In the genomic region with DNA sequence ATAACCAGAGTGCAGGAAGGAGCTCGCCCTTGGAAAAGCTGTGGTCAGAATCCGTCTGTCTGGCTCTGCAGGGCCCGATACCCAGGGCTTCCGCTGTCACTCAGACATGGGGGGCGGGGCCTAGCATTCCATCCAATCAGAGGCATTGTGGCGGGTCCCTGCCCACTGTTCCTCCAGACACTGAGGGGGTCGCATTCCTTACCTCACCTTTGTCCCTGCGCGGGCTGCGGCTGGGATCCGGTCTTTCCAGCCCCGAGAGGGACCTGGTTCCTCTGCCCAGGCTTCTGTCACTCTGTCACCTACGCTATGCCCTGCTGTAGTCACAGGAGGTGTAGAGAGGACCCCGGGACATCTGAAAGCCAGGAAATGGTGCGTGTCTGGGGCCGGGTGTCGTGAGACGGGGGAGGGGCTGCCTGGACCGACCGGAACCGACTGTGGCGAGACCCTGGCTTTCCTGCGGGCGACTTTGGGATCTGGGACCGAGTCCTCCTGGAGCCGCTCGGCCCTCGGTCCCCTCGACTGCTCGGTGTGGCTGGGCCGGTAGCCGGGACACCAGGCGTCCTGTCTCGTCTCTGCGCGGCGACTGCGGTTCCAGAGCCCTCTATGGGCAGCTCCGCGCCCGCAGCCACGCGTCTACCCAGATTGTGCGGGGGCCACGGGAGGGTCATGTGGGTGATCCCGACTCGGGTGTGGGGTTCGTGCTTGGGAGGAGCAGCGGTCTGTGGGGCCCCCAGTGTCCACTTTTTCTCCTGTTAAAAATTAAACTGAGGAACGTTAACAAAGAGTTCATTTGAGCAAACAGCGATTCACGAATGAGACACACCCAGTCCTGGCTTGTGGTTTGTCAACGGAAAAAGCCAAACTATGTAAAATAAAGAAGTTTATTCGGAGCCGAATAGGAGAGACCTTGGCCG, we compare ENCODE assay signal across 1 cellular context.
TF ChIP-seq lines count a peak whose summit lies in the region.

A gene (plus strand): TSS at position 165 of the 914 bp plus-strand sequence. CDS start 142 bp downstream, at position 307.

TF ChIP-seq in HepG2, 621 proteins besides CTCF, POLR2A, EP300 and RAD21 (continued from another document and continues in another):
- TF ChIP-seq, protein P1, sequence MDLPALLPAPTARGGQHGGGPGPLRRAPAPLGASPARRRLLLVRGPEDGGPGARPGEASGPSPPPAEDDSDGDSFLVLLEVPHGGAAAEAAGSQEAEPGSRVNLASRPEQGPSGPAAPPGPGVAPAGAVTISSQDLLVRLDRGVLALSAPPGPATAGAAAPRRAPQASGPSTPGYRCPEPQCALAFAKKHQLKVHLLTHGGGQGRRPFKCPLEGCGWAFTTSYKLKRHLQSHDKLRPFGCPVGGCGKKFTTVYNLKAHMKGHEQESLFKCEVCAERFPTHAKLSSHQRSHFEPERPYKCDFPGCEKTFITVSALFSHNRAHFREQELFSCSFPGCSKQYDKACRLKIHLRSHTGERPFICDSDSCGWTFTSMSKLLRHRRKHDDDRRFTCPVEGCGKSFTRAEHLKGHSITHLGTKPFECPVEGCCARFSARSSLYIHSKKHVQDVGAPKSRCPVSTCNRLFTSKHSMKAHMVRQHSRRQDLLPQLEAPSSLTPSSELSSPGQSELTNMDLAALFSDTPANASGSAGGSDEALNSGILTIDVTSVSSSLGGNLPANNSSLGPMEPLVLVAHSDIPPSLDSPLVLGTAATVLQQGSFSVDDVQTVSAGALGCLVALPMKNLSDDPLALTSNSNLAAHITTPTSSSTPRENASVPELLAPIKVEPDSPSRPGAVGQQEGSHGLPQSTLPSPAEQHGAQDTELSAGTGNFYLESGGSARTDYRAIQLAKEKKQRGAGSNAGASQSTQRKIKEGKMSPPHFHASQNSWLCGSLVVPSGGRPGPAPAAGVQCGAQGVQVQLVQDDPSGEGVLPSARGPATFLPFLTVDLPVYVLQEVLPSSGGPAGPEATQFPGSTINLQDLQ (CRISPR knock-in tag; IDR thresholded peaks at IDR 0.05): 0 out of 2 replicates have a peak, but pooled peaks have one; percentile 37
- no peak for TF ChIP-seq NCOA1 (CRISPR knock-in tag; IDR thresholded peaks at IDR 0.05)
- peak; percentile 57; the same call in 1 of the 2 replicates for TF ChIP-seq SPEN (CRISPR knock-in tag; IDR thresholded peaks at IDR 0.05; ENCODE audit: low read depth)
- TF ChIP-seq ZSCAN20 (CRISPR knock-in tag; IDR thresholded peaks at IDR 0.05; ENCODE audit: borderline replicate concordance): no peak; the same call in none of the 2 replicates
- TF ChIP-seq, protein P2, sequence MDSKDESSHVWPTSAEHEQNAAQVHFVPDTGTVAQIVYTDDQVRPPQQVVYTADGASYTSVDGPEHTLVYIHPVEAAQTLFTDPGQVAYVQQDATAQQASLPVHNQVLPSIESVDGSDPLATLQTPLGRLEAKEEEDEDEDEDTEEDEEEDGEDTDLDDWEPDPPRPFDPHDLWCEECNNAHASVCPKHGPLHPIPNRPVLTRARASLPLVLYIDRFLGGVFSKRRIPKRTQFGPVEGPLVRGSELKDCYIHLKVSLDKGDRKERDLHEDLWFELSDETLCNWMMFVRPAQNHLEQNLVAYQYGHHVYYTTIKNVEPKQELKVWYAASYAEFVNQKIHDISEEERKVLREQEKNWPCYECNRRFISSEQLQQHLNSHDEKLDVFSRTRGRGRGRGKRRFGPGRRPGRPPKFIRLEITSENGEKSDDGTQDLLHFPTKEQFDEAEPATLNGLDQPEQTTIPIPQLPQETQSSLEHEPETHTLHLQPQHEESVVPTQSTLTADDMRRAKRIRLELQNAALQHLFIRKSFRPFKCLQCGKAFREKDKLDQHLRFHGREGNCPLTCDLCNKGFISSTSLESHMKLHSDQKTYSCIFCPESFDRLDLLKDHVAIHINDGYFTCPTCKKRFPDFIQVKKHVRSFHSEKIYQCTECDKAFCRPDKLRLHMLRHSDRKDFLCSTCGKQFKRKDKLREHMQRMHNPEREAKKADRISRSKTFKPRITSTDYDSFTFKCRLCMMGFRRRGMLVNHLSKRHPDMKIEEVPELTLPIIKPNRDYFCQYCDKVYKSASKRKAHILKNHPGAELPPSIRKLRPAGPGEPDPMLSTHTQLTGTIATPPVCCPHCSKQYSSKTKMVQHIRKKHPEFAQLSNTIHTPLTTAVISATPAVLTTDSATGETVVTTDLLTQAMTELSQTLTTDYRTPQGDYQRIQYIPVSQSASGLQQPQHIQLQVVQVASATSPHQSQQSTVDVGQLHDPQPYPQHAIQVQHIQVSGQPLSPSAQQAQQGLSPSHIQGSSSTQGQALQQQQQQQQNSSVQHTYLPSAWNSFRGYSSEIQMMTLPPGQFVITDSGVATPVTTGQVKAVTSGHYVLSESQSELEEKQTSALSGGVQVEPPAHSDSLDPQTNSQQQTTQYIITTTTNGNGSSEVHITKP (CRISPR knock-in tag; IDR thresholded peaks at IDR 0.05; ENCODE audit: low read depth): no peak
- TF ChIP-seq, protein P3, sequence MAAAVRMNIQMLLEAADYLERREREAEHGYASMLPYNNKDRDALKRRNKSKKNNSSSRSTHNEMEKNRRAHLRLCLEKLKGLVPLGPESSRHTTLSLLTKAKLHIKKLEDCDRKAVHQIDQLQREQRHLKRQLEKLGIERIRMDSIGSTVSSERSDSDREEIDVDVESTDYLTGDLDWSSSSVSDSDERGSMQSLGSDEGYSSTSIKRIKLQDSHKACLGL (CRISPR knock-in tag; IDR thresholded peaks at IDR 0.05): peak; percentile 79; the same call in 1 of the 2 replicates
- no peak for TF ChIP-seq TBX3 (IDR thresholded peaks at IDR 0.05; ENCODE audit: borderline replicate concordance)
- TF ChIP-seq PTBP1 (IDR thresholded peaks at IDR 0.05; ENCODE audit: low read depth, low read length, poor library complexity, severe bottlenecking): no peak
- TF ChIP-seq, protein P4, sequence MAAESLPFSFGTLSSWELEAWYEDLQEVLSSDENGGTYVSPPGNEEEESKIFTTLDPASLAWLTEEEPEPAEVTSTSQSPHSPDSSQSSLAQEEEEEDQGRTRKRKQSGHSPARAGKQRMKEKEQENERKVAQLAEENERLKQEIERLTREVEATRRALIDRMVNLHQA (CRISPR knock-in tag; IDR thresholded peaks at IDR 0.05): no peak
- peak; percentile 71 for TF ChIP-seq SP4 (CRISPR knock-in tag; IDR thresholded peaks at IDR 0.05)
- 0 out of 2 replicates have a peak, but pooled peaks have one; percentile 34 for TF ChIP-seq STAT5B (CRISPR knock-in tag; IDR thresholded peaks at IDR 0.05)
- TF ChIP-seq ZNF850 (CRISPR knock-in tag; conservative IDR thresholded peaks at IDR 0.05): no peak; the same call in 1 of the 2 replicates
- TF ChIP-seq JUNB (CRISPR knock-in tag; IDR thresholded peaks at IDR 0.05; ENCODE audit: borderline replicate concordance): no peak
- 0 out of 2 replicates have a peak, but pooled peaks have one; percentile 39 for TF ChIP-seq ZNF451 (CRISPR knock-in tag; IDR thresholded peaks at IDR 0.05)
- peak; percentile 83 for TF ChIP-seq POLR2AphosphoS5 (IDR thresholded peaks at IDR 0.05; ENCODE audit: low read depth, low read length)
- TF ChIP-seq KMT2A (CRISPR knock-in tag; IDR thresholded peaks at IDR 0.05): peak; percentile 56; the same call in 1 of the 2 replicates
- TF ChIP-seq ZNF790 (CRISPR knock-in tag; IDR thresholded peaks at IDR 0.05; ENCODE audit: borderline replicate concordance): no peak
- TF ChIP-seq SUZ12 (IDR thresholded peaks at IDR 0.05; ENCODE audit: low read depth, low read length): no peak
- TF ChIP-seq ZNF326 (CRISPR knock-in tag; IDR thresholded peaks at IDR 0.05; ENCODE audit: borderline replicate concordance): no peak
- TF ChIP-seq MTA3 (CRISPR knock-in tag; IDR thresholded peaks at IDR 0.05): no peak
- TF ChIP-seq, protein P5, sequence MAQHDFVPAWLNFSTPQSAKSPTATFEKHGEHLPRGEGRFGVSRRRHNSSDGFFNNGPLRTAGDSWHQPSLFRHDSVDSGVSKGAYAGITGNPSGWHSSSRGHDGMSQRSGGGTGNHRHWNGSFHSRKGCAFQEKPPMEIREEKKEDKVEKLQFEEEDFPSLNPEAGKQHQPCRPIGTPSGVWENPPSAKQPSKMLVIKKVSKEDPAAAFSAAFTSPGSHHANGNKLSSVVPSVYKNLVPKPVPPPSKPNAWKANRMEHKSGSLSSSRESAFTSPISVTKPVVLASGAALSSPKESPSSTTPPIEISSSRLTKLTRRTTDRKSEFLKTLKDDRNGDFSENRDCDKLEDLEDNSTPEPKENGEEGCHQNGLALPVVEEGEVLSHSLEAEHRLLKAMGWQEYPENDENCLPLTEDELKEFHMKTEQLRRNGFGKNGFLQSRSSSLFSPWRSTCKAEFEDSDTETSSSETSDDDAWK (CRISPR knock-in tag; IDR thresholded peaks at IDR 0.05): no peak
- no peak; the same call in none of the 2 replicates for TF ChIP-seq NFKBIZ (CRISPR knock-in tag; IDR thresholded peaks at IDR 0.05)
- 0 out of 2 replicates have a peak, but pooled peaks have one; percentile 66 for TF ChIP-seq ZNF101 (CRISPR knock-in tag; IDR thresholded peaks at IDR 0.05; ENCODE audit: borderline replicate concordance, low read depth)
- no peak for TF ChIP-seq ISX (CRISPR knock-in tag; conservative IDR thresholded peaks at IDR 0.05)
- TF ChIP-seq ZNF768 (CRISPR knock-in tag; IDR thresholded peaks at IDR 0.05): peak; percentile 62; the same call in 1 of the 2 replicates
- peak; percentile 74; the same call in 1 of the 2 replicates for TF ChIP-seq DNMT3B (CRISPR knock-in tag; conservative IDR thresholded peaks at IDR 0.05)
- no peak for TF ChIP-seq PHF5A (CRISPR knock-in tag; IDR thresholded peaks at IDR 0.05; ENCODE audit: low read depth, unreplicated experiment)
- TF ChIP-seq KLF16 (CRISPR knock-in tag; IDR thresholded peaks at IDR 0.05): peak in 1 of 2 experiments; percentile 71; a peak in 1 of 4 replicates
- TF ChIP-seq BORCS8-MEF2B (CRISPR knock-in tag; IDR thresholded peaks at IDR 0.05): peak; percentile 64; the same call in 1 of the 2 replicates
- TF ChIP-seq, protein P6, sequence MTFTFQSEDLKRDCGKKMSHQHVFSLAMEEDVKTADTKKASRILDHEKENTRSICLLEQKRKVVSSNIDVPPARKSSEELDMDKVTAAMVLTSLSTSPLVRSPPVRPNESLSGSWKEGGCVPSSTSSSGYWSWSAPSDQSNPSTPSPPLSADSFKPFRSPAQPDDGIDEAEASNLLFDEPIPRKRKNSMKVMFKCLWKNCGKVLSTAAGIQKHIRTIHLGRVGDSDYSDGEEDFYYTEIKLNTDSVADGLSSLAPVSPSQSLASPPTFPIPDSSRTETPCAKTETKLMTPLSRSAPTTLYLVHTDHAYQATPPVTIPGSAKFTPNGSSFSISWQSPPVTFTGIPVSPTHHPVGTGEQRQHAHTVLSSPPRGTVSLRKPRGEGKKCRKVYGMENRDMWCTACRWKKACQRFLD (CRISPR knock-in tag; IDR thresholded peaks at IDR 0.05; ENCODE audit: borderline replicate concordance): peak; percentile 81; the same call in 1 of the 2 replicates
- peak; percentile 70; the same call in 1 of the 2 replicates for TF ChIP-seq ZNF878 (CRISPR knock-in tag; IDR thresholded peaks at IDR 0.05)
- TF ChIP-seq ZNF816 (CRISPR knock-in tag; IDR thresholded peaks at IDR 0.05; ENCODE audit: borderline replicate concordance): peak; percentile 91
- peak; percentile 62; the same call in 1 of the 2 replicates for TF ChIP-seq RARA (CRISPR knock-in tag; IDR thresholded peaks at IDR 0.05)
- TF ChIP-seq, protein P7, sequence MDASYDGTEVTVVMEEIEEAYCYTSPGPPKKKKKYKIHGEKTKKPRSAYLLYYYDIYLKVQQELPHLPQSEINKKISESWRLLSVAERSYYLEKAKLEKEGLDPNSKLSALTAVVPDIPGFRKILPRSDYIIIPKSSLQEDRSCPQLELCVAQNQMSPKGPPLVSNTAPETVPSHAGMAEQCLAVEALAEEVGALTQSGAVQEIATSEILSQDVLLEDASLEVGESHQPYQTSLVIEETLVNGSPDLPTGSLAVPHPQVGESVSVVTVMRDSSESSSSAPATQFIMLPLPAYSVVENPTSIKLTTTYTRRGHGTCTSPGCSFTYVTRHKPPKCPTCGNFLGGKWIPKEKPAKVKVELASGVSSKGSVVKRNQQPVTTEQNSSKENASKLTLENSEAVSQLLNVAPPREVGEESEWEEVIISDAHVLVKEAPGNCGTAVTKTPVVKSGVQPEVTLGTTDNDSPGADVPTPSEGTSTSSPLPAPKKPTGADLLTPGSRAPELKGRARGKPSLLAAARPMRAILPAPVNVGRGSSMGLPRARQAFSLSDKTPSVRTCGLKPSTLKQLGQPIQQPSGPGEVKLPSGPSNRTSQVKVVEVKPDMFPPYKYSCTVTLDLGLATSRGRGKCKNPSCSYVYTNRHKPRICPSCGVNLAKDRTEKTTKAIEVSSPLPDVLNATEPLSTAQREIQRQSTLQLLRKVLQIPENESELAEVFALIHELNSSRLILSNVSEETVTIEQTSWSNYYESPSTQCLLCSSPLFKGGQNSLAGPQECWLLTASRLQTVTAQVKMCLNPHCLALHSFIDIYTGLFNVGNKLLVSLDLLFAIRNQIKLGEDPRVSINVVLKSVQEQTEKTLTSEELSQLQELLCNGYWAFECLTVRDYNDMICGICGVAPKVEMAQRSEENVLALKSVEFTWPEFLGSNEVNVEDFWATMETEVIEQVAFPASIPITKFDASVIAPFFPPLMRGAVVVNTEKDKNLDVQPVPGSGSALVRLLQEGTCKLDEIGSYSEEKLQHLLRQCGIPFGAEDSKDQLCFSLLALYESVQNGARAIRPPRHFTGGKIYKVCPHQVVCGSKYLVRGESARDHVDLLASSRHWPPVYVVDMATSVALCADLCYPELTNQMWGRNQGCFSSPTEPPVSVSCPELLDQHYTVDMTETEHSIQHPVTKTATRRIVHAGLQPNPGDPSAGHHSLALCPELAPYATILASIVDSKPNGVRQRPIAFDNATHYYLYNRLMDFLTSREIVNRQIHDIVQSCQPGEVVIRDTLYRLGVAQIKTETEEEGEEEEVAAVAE (CRISPR knock-in tag; IDR thresholded peaks at IDR 0.05; ENCODE audit: borderline replicate concordance): no peak; the same call in 1 of the 2 replicates
- peak; percentile 69 for TF ChIP-seq ZNF225 (CRISPR knock-in tag; IDR thresholded peaks at IDR 0.05)
- TF ChIP-seq ZNF501 (CRISPR knock-in tag; IDR thresholded peaks at IDR 0.05): peak; percentile 69; the same call in 1 of the 2 replicates
- TF ChIP-seq, protein P8, sequence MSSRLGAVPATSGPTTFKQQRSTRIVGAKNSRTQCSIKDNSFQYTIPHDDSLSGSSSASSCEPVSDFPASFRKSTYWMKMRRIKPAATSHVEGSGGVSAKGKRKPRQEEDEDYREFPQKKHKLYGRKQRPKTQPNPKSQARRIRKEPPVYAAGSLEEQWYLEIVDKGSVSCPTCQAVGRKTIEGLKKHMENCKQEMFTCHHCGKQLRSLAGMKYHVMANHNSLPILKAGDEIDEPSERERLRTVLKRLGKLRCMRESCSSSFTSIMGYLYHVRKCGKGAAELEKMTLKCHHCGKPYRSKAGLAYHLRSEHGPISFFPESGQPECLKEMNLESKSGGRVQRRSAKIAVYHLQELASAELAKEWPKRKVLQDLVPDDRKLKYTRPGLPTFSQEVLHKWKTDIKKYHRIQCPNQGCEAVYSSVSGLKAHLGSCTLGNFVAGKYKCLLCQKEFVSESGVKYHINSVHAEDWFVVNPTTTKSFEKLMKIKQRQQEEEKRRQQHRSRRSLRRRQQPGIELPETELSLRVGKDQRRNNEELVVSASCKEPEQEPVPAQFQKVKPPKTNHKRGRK (CRISPR knock-in tag; IDR thresholded peaks at IDR 0.05): 0 out of 2 replicates have a peak, but pooled peaks have one; percentile 22
- TF ChIP-seq ARHGAP35 (CRISPR knock-in tag; IDR thresholded peaks at IDR 0.05; ENCODE audit: borderline replicate concordance): no peak
- no peak for TF ChIP-seq ATF1 (CRISPR knock-in tag; IDR thresholded peaks at IDR 0.05)
- no peak for TF ChIP-seq CC2D1A (CRISPR knock-in tag; IDR thresholded peaks at IDR 0.05)
- no peak for TF ChIP-seq LCORL (IDR thresholded peaks at IDR 0.05)
- peak; percentile 53; the same call in 1 of the 2 replicates for TF ChIP-seq LCORL (CRISPR knock-in tag; IDR thresholded peaks at IDR 0.05)
- TF ChIP-seq ZNF230 (CRISPR knock-in tag; IDR thresholded peaks at IDR 0.05): peak; percentile 91
- no peak for TF ChIP-seq MBNL3 (CRISPR knock-in tag; conservative IDR thresholded peaks at IDR 0.05)
- TF ChIP-seq CHD4 (IDR thresholded peaks at IDR 0.05; ENCODE audit: borderline replicate concordance, low read length): no peak
- TF ChIP-seq ZSCAN30 (CRISPR knock-in tag; IDR thresholded peaks at IDR 0.05): no peak
